Comparison of ENCODE assay signal across 13 cellular contexts in the genomic region with DNA sequence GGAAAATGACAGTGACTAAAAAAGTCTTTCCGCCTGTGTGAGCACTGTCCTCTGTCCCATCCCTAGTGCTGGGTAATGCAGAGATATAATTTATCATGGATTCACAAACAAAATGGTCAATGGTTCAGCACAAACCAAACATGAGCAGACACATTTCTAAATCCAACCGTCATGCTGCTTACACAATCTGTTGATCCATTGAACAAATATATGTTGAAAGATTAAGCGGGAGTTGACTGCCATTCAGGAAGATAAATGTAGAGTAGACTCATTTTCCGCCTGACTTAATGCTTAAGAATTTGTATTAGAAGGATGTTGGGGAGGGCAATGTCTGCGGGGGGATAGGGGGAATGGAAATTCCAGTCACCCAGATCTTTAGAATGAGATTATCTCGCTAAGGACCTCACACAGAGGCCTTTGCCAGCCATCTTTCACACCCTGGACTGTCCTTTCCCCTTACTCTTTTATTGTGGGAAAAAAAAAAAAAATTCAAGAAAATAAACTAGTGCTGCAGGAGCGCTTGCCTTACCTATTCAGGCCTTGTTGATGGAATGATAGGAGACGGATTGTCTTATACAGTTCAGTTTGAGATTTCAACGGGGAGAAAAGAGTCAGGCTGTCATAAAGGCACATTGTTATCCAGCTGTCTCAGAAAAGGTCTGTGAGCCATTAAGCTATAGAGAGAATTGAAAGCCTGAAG.
DNase-seq lines count a peak whose midpoint lies in the region; ATAC-seq and TF ChIP-seq lines count a peak whose summit lies in the region.
"Had no signal": no experiment of that assay in that cellular context is flagged by ENCODE, and none has a peak within 500 bp of the region (broad histone marks: within the 10 kb centered on the region; RNA-seq: fewer than 3 reads in every experiment).

No MANE protein-coding gene starts in this region.

- H2BK5ac ChIP-seq in neuronal stem cell (ENCODE audit: low read length): no peak overlapping the region

- no peak overlapping the region for H3K14ac ChIP-seq in neuronal stem cell (ENCODE audit: low read length)

- intact Hi-C loops in lower leg skin (cut with DNase I; ENCODE audit: low total_unique reads): no loop called here

- no peaks in the 10 kb centered on the region for H3K9me3 ChIP-seq in neuronal stem cell (replicated peaks in 1 of 2; ENCODE audit: control insufficient read depth in 2 of 2, insufficient read depth in 1 of 2, low read depth in 1 of 2, low read length in 2 of 2)
- H3K9me3 ChIP-seq: esophagus squamous epithelium had no signal

- H3K4me3 ChIP-seq in choroid plexus epithelial cell (ENCODE audit: low read depth, low read length) (no peak overlapping the region), neuronal stem cell (ENCODE audit: low read length in 2 of 2) (no peak overlapping the region), lower leg skin (ENCODE audit: low read depth, poor library complexity, severe bottlenecking) (no peak overlapping the region)
- H3K4me3 ChIP-seq: esophagus squamous epithelium had no signal

- H2AK5ac ChIP-seq in neuronal stem cell (ENCODE audit: low read depth, low read length): no peak overlapping the region

- no peaks in the 10 kb centered on the region for H3K36me3 ChIP-seq in neuronal stem cell (replicated peaks in 1 of 2; ENCODE audit: control insufficient read depth in 2 of 2, insufficient read depth in 2 of 2, low read length in 2 of 2)
- H3K36me3 ChIP-seq: esophagus squamous epithelium had no signal

- H3K4me2 ChIP-seq in neuronal stem cell (ENCODE audit: insufficient read depth, low read length, poor library complexity, severe bottlenecking): no peak overlapping the region

- WGBS in neuronal stem cell (ENCODE audit: extremely low coverage in 2 of 2, insufficient read length in 2 of 2, insufficient replicate concordance in 1 of 2), 2 donors: no CpG with 5 or more reads among the region's 9 CpGs
- 90 to 91% methylated on average over 9 of the region's 9 CpGs for WGBS in lower leg skin, 2 donors

- no peak overlapping the region for H3K27ac Mint-ChIP-seq in stimulated activated naive CD8-positive, alpha-beta T cell treated with anti-CD3 and anti-CD28 coated beads, Interleukin-15, amount 100 ng/mL, for 72 hours
- H3K27ac Mint-ChIP-seq: CD8-positive, alpha-beta memory T cell had no signal

- H3K27ac ChIP-seq in neuronal stem cell (replicated peaks; ENCODE audit: low read length): peak overlapping the region; percentile 1
- H3K27ac ChIP-seq: esophagus squamous epithelium had no signal

- H2AFZ ChIP-seq in neuronal stem cell (ENCODE audit: low read length): peak overlapping the region; percentile 7

- H3K23ac ChIP-seq in neuronal stem cell (ENCODE audit: low read depth, low read length, poor library complexity): no peak overlapping the region

- H3K27me3 ChIP-seq in neuronal stem cell (ENCODE audit: control insufficient read depth in 3 of 3, insufficient read depth in 3 of 3, low read depth in 1 of 3, low read length in 3 of 3): peaks cover 0 to 66% (median 2%) of the 10 kb centered on the region in 3 experiments

- no peaks in the 10 kb centered on the region for H3K79me1 ChIP-seq in neuronal stem cell (ENCODE audit: low read depth, low read length)

- TF ChIP-seq POLR2A in lower leg skin (IDR thresholded peaks at IDR 0.05): no peak

- H3K27me3 Mint-ChIP-seq in stimulated activated naive CD8-positive, alpha-beta T cell treated with anti-CD3 and anti-CD28 coated beads, Interleukin-15, amount 100 ng/mL, for 72 hours: peaks cover 9% of the 10 kb centered on the region

- H3K18ac ChIP-seq in neuronal stem cell (ENCODE audit: low read length): no peak overlapping the region

- no peak overlapping the region for H2BK120ac ChIP-seq in neuronal stem cell (ENCODE audit: low read depth, low read length)

- no peaks in the 10 kb centered on the region for H3K4me1 Mint-ChIP-seq in stimulated activated naive CD8-positive, alpha-beta T cell treated with anti-CD3 and anti-CD28 coated beads, Interleukin-15, amount 100 ng/mL, for 72 hours
- H3K4me1 Mint-ChIP-seq: CD8-positive, alpha-beta memory T cell had no signal

- H2BK15ac ChIP-seq in neuronal stem cell (ENCODE audit: low read length): no peak overlapping the region

- no peak overlapping the region for H3K9ac ChIP-seq in neuronal stem cell (ENCODE audit: low read depth, low read length, poor library complexity)

- no peak overlapping the region for H2BK12ac ChIP-seq in neuronal stem cell (ENCODE audit: low read length)

- H4K8ac ChIP-seq in neuronal stem cell (ENCODE audit: low read depth, low read length): no peak overlapping the region

- H4K91ac ChIP-seq in neuronal stem cell (ENCODE audit: low read depth, low read length, poor library complexity): no peak overlapping the region

- ATAC-seq in GM18498 (IDR thresholded peaks at IDR 0.05; ENCODE audit: unreplicated experiment): no peak
- no peak for ATAC-seq in HG03469 (IDR thresholded peaks at IDR 0.05; ENCODE audit: unreplicated experiment)
- no peak for ATAC-seq in stimulated activated naive CD8-positive, alpha-beta T cell treated with anti-CD3 and anti-CD28 coated beads, Interleukin-15, amount 100 ng/mL, for 72 hours
- ATAC-seq: stimulated activated naive CD8-positive, alpha-beta T cell treated with anti-CD3 and anti-CD28 coated beads, Interleukin-15, Interleukin-2, amounts not matched to agents 100 U/mL and 50 U/mL, for 24 hours had no signal

- peak; percentile 51 for DNase-seq in HPDE6-E6E7 (ENCODE audit: extremely low spot score)
- DNase-seq in NCI-H748 treated with DMSO at 0.1 percent for 48 hours (lab: John Stamatoyannopoulos, UW): peak; percentile 87
- DNase-seq in choroid plexus epithelial cell (ENCODE audit: low read depth): peak; percentile 77
- DNase-seq in neuronal stem cell (ENCODE audit: low spot score): peak; percentile 65
- no peak for DNase-seq in stimulated activated naive CD8-positive, alpha-beta T cell treated with anti-CD3 and anti-CD28 coated beads, Interleukin-15, amount 100 ng/mL, for 72 hours
- DNase-seq in lower leg skin (ENCODE audit: low spot score in 2 of 2): no peak
- DNase-seq: CD8-positive, alpha-beta memory T cell; esophagus squamous epithelium; NCI-H1048; RPMI8226; stimulated activated naive CD8-positive, alpha-beta T cell treated with anti-CD3 and anti-CD28 coated beads, Interleukin-15, Interleukin-2, amounts not matched to agents 100 U/mL and 50 U/mL, for 24 hours had no signal

- H3K9me3 Mint-ChIP-seq in stimulated activated naive CD8-positive, alpha-beta T cell treated with anti-CD3 and anti-CD28 coated beads, Interleukin-15, amount 100 ng/mL, for 72 hours: no peaks in the 10 kb centered on the region

- no peak for TF ChIP-seq CTCF in choroid plexus epithelial cell (conservative IDR thresholded peaks at IDR 0.05; ENCODE audit: low read depth, low read length)
- no peak for TF ChIP-seq CTCF in lower leg skin (IDR thresholded peaks at IDR 0.05)

- H3K4ac ChIP-seq in neuronal stem cell (ENCODE audit: low read length): no peak overlapping the region

- no peak overlapping the region for H3K4me3 Mint-ChIP-seq in stimulated activated naive CD8-positive, alpha-beta T cell treated with anti-CD3 and anti-CD28 coated beads, Interleukin-15, amount 100 ng/mL, for 72 hours
- H3K4me3 Mint-ChIP-seq: CD8-positive, alpha-beta memory T cell had no signal

- peaks cover 10 to 28% of the 10 kb centered on the region in 2 donors for H3K4me1 ChIP-seq in neuronal stem cell (ENCODE audit: control insufficient read depth in 2 of 2, insufficient read depth in 1 of 2, low read depth in 1 of 2, low read length in 2 of 2)

Comparison
In these comparisons a context has a peak if more than half of its experiments do, and no peak if none do; other contexts are left out.
1. DNase-seq: peak in HPDE6-E6E7 (single experiment), NCI-H748 treated with DMSO at 0.1 percent for 48 hours (single experiment), choroid plexus epithelial cell (single experiment) and neuronal stem cell (single experiment); none in stimulated activated naive CD8-positive, alpha-beta T cell treated with anti-CD3 and anti-CD28 coated beads, Interleukin-15, amount 100 ng/mL, for 72 hours (0 of 2) and lower leg skin (0 of 2).